Comparison of ENCODE assay signal across 9 cellular contexts in genomic region chr5:142977363-142978051, GRCh38.
DNase-seq lines count a peak whose midpoint lies in the region; ATAC-seq, FAIRE-seq and TF ChIP-seq lines count a peak whose summit lies in the region.
"Had no signal": no experiment of that assay in that cellular context is flagged by ENCODE, and none has a peak within 500 bp of the region (broad histone marks: within the 10 kb centered on the region; RNA-seq: fewer than 3 reads in every experiment).

No MANE protein-coding gene starts in this region.

- no peaks in the 10 kb centered on the region for H3K9me3 Mint-ChIP-seq in activated naive CD8-positive, alpha-beta T cell treated with anti-CD3 and anti-CD28 coated beads, Interleukin-2, amount 50 U/mL, for 24 hours
- H3K9me3 Mint-ChIP-seq in natural killer cell, result peaks cover 3 to 4% of the 10 kb centered on the region in 2 donors

- H3K27me3 ChIP-seq in RWPE2 (ENCODE audit: insufficient read depth, poor library complexity, severe bottlenecking) (no peaks in the 10 kb centered on the region), colonic mucosa (no peaks in the 10 kb centered on the region)

- DNase-seq in GM12891 (ENCODE audit: insufficient read length, low spot score) (no peak), RWPE2 (ENCODE audit: low spot score) (peak; percentile 74), natural killer cell (peak; percentile 63), colonic mucosa (no peak), NAMALWA (ENCODE audit: low spot score) (no peak), NCI-H2196 treated with DMSO at 0.1 percent for 48 hours (lab: John Stamatoyannopoulos, UW; ENCODE audit: unreplicated experiment) (no peak)
- DNase-seq in activated naive CD8-positive, alpha-beta T cell treated with anti-CD3 and anti-CD28 coated beads, Interleukin-2, amount 50 U/mL, for 24 hours, result peak; percentile 49

- no peak for TF ChIP-seq POLR2A in GM12891 (IDR thresholded peaks at IDR 0.05; ENCODE audit: low read depth, low read length)

- TF ChIP-seq CTCF in RWPE2 (IDR thresholded peaks at IDR 0.05; ENCODE audit: poor library complexity, severe bottlenecking) (no peak), natural killer cell (IDR thresholded peaks at IDR 0.05) (no peak), colonic mucosa (IDR thresholded peaks at IDR 0.05) (no peak)

- H3K27ac Mint-ChIP-seq in activated naive CD8-positive, alpha-beta T cell treated with anti-CD3 and anti-CD28 coated beads, Interleukin-2, amount 50 U/mL, for 24 hours, result peak overlapping the region; percentile 92
- peak overlapping the region; percentile 89 to 91 for H3K27ac Mint-ChIP-seq in natural killer cell

- H3K36me3 ChIP-seq in RWPE2 (ENCODE audit: low read depth) (no peaks in the 10 kb centered on the region), colonic mucosa (no peaks in the 10 kb centered on the region)

- H3K27me3 Mint-ChIP-seq in activated naive CD8-positive, alpha-beta T cell treated with anti-CD3 and anti-CD28 coated beads, Interleukin-2, amount 50 U/mL, for 24 hours, result no peaks in the 10 kb centered on the region
- no peaks in the 10 kb centered on the region for H3K27me3 Mint-ChIP-seq in natural killer cell (ENCODE audit: low read depth in 2 of 2)

- H3K4me1 ChIP-seq in RWPE2 (ENCODE audit: insufficient read depth, poor library complexity, severe bottlenecking), result peaks cover 50% of the 10 kb centered on the region
- H3K4me1 ChIP-seq in colonic mucosa, result peaks cover 11% of the 10 kb centered on the region

- H3K9me3 ChIP-seq in RWPE2 (ENCODE audit: severe bottlenecking) (no peaks in the 10 kb centered on the region), colonic mucosa (no peaks in the 10 kb centered on the region)

- peaks cover 85% of the 10 kb centered on the region for H3K4me1 Mint-ChIP-seq in activated naive CD8-positive, alpha-beta T cell treated with anti-CD3 and anti-CD28 coated beads, Interleukin-2, amount 50 U/mL, for 24 hours
- peaks cover 97 to 98% of the 10 kb centered on the region in 2 donors for H3K4me1 Mint-ChIP-seq in natural killer cell

- H3K4me3 ChIP-seq in RWPE2 (ENCODE audit: severe bottlenecking) (no peak overlapping the region), colonic mucosa (no peak overlapping the region)
- H3K4me3 ChIP-seq: SK-N-MC had no signal

- H3K36me3 Mint-ChIP-seq in activated naive CD8-positive, alpha-beta T cell treated with anti-CD3 and anti-CD28 coated beads, Interleukin-2, amount 50 U/mL, for 24 hours (ENCODE audit: low read depth), result peaks cover 9% of the 10 kb centered on the region
- peaks cover 6% of the 10 kb centered on the region for H3K36me3 Mint-ChIP-seq in natural killer cell

- intact Hi-C loops in natural killer cell (cut with micrococcal nuclease), result loop anchor here (1.0 to 2.0 kb wide), 5 partner anchors 17 to 49 kb away; no protein-coding TSS in a partner anchor
- intact Hi-C loops in colonic mucosa (cut with DNase I), result no loop called here

- peak overlapping the region; percentile 63 for H3K4me3 Mint-ChIP-seq in activated naive CD8-positive, alpha-beta T cell treated with anti-CD3 and anti-CD28 coated beads, Interleukin-2, amount 50 U/mL, for 24 hours
- peak overlapping the region; percentile 82 for H3K4me3 Mint-ChIP-seq in natural killer cell

- ATAC-seq in HG02763 (IDR thresholded peaks at IDR 0.05; ENCODE audit: unreplicated experiment) (peak; percentile 74), RWPE2 (ENCODE audit: low read depth) (peak; percentile 82), natural killer cell (peak; percentile 83 to 96 (median 93))
- ATAC-seq in activated naive CD8-positive, alpha-beta T cell treated with anti-CD3 and anti-CD28 coated beads, Interleukin-2, amount 50 U/mL, for 24 hours, result peak; percentile 91

- H3K27ac ChIP-seq in RWPE2 (ENCODE audit: poor library complexity, severe bottlenecking) (peak overlapping the region; percentile 98), colonic mucosa (no peak overlapping the region)
- H3K27ac ChIP-seq: SK-N-MC had no signal

- H3K9ac ChIP-seq in colonic mucosa (ENCODE audit: low read depth in 2 of 2, low read length in 2 of 2), result no peak overlapping the region

- peak; percentile 54 for FAIRE-seq in GM12891 (lab: Jason Lieb, UNC)

TF ChIP-seq in GM12891, 5 proteins besides CTCF, POLR2A, EP300 and RAD21:
- TF ChIP-seq TAF1 (IDR thresholded peaks at IDR 0.05; ENCODE audit: low read depth, low read length), result no peak
- TF ChIP-seq PAX5 (IDR thresholded peaks at IDR 0.05; ENCODE audit: insufficient read depth, low read length, severe bottlenecking), result no peak
- no peak for TF ChIP-seq POU2F2 (IDR thresholded peaks at IDR 0.05; ENCODE audit: low read depth, low read length)
- TF ChIP-seq SPI1 (IDR thresholded peaks at IDR 0.05; ENCODE audit: low read depth, low read length), result peak; percentile 46
- no peak for TF ChIP-seq POLR2AphosphoS5 (IDR thresholded peaks at IDR 0.05; ENCODE audit: low read depth, low read length)

Comparison
In these comparisons a context has a peak if more than half of its experiments do, and no peak if none do; other contexts are left out.
1. DNase-seq: peak in RWPE2 (single experiment), activated naive CD8-positive, alpha-beta T cell treated with anti-CD3 and anti-CD28 coated beads, Interleukin-2, amount 50 U/mL, for 24 hours (single experiment) and natural killer cell (single experiment); none in GM12891 (single experiment), colonic mucosa (single experiment), NAMALWA (single experiment) and NCI-H2196 treated with DMSO at 0.1 percent for 48 hours (single experiment).
2. Peak in every context shown above with its lines, with median percentiles within 50 percentile points of each other: ATAC-seq.